In genomic region chr2:200319587-200320337, GRCh38 we compare ENCODE assay signal across 1 cellular context.
TF ChIP-seq lines count a peak whose summit lies in the region.

No MANE protein-coding gene starts in this region.

TF ChIP-seq in HepG2, 621 proteins besides CTCF, POLR2A, EP300 and RAD21 (continued from another document and continues in another):
- TF ChIP-seq ZNF687 (CRISPR knock-in tag; IDR thresholded peaks at IDR 0.05) (no peak), MAFG (CRISPR knock-in tag; IDR thresholded peaks at IDR 0.05) (no peak), TFAP4 (IDR thresholded peaks at IDR 0.05; ENCODE audit: borderline replicate concordance, low read depth) (0 out of 2 replicates have a peak, but pooled peaks have one; percentile 13), NFRKB (IDR thresholded peaks at IDR 0.05) (no peak), NPAS2 (CRISPR knock-in tag; IDR thresholded peaks at IDR 0.05; ENCODE audit: borderline replicate concordance) (no peak), YEATS2 (CRISPR knock-in tag; IDR thresholded peaks at IDR 0.05; ENCODE audit: borderline replicate concordance) (no peak), ZKSCAN8 (CRISPR knock-in tag; IDR thresholded peaks at IDR 0.05; ENCODE audit: borderline replicate concordance) (peak; percentile 87; the same call in 1 of the 2 replicates), ZFY (CRISPR knock-in tag; IDR thresholded peaks at IDR 0.05) (peak; percentile 15; the same call in 1 of the 2 replicates), WIZ (CRISPR knock-in tag; IDR thresholded peaks at IDR 0.05) (no peak), ELK4 (CRISPR knock-in tag; IDR thresholded peaks at IDR 0.05; ENCODE audit: borderline replicate concordance) (no peak), RORA (CRISPR knock-in tag; IDR thresholded peaks at IDR 0.05) (no peak), ZNF570 (CRISPR knock-in tag; IDR thresholded peaks at IDR 0.05; ENCODE audit: borderline replicate concordance) (no peak), CHCHD3 (CRISPR knock-in tag; IDR thresholded peaks at IDR 0.05) (no peak), BORCS8-MEF2B (CRISPR knock-in tag; IDR thresholded peaks at IDR 0.05) (no peak), ZNF614 (CRISPR knock-in tag; IDR thresholded peaks at IDR 0.05; ENCODE audit: borderline replicate concordance) (peak; percentile 68; the same call in 1 of the 2 replicates), UBTF (CRISPR knock-in tag; IDR thresholded peaks at IDR 0.05) (no peak), ZFP37 (CRISPR knock-in tag; IDR thresholded peaks at IDR 0.05; ENCODE audit: borderline replicate concordance) (no peak), GLMP (CRISPR knock-in tag; IDR thresholded peaks at IDR 0.05; ENCODE audit: borderline replicate concordance) (no peak), ZBTB38 (CRISPR knock-in tag; IDR thresholded peaks at IDR 0.05) (no peak), TCF12 (IDR thresholded peaks at IDR 0.05) (no peak), TCF12 (CRISPR knock-in tag; IDR thresholded peaks at IDR 0.05) (no peak), GPBP1L1 (CRISPR knock-in tag; IDR thresholded peaks at IDR 0.05) (no peak), ZNF430 (CRISPR knock-in tag; IDR thresholded peaks at IDR 0.05) (no peak), KDM1A (CRISPR knock-in tag; IDR thresholded peaks at IDR 0.05) (0 out of 2 replicates have a peak, but pooled peaks have one; percentile 33), NR2F1 (CRISPR knock-in tag; IDR thresholded peaks at IDR 0.05) (0 out of 4 replicates have a peak, but pooled peaks of 1 of the 2 experiments have one; percentile 26), RARA (CRISPR knock-in tag; IDR thresholded peaks at IDR 0.05) (peak; percentile 79), ZBTB37 (CRISPR knock-in tag; IDR thresholded peaks at IDR 0.05) (no peak), ZNF607 (CRISPR knock-in tag; IDR thresholded peaks at IDR 0.05; ENCODE audit: borderline replicate concordance) (no peak), KDM5A (IDR thresholded peaks at IDR 0.05; ENCODE audit: borderline replicate concordance, low read length) (no peak), MATR3 (CRISPR knock-in tag; IDR thresholded peaks at IDR 0.05) (no peak), THAP11 (CRISPR knock-in tag; IDR thresholded peaks at IDR 0.05) (peak; percentile 53; the same call in 1 of the 2 replicates), ZNF205 (CRISPR knock-in tag; IDR thresholded peaks at IDR 0.05) (no peak), RBAK (CRISPR knock-in tag; IDR thresholded peaks at IDR 0.05) (no peak), ARHGAP35 (CRISPR knock-in tag; IDR thresholded peaks at IDR 0.05; ENCODE audit: borderline replicate concordance) (no peak), RFXAP (CRISPR knock-in tag; IDR thresholded peaks at IDR 0.05; ENCODE audit: borderline replicate concordance) (no peak), ZNF337 (CRISPR knock-in tag; IDR thresholded peaks at IDR 0.05; ENCODE audit: borderline replicate concordance, low read depth) (no peak), MXI1 (IDR thresholded peaks at IDR 0.05; ENCODE audit: borderline replicate concordance, low read depth, low read length) (no peak), ZNF530 (CRISPR knock-in tag; IDR thresholded peaks at IDR 0.05; ENCODE audit: low read depth) (no peak), NFKB2 (CRISPR knock-in tag; IDR thresholded peaks at IDR 0.05; ENCODE audit: borderline replicate concordance) (no peak), TBP (CRISPR knock-in tag; IDR thresholded peaks at IDR 0.05) (no peak), ZNF232 (CRISPR knock-in tag; IDR thresholded peaks at IDR 0.05; ENCODE audit: borderline replicate concordance) (no peak), ARID3A (IDR thresholded peaks at IDR 0.05; ENCODE audit: low read depth, low read length) (peak; percentile 89), SP140L (CRISPR knock-in tag; IDR thresholded peaks at IDR 0.05; ENCODE audit: borderline replicate concordance) (no peak), NCOA5 (CRISPR knock-in tag; IDR thresholded peaks at IDR 0.05) (no peak), ZSCAN30 (CRISPR knock-in tag; IDR thresholded peaks at IDR 0.05) (no peak), KDM6A (CRISPR knock-in tag; IDR thresholded peaks at IDR 0.05; ENCODE audit: low read depth) (no peak), U2AF1 (optimal IDR thresholded peaks at IDR 0.05; ENCODE audit: low read depth, low read length) (no peak)
